Comparison of ENCODE assay signal across 20 cellular contexts in genomic region chr15:40759961-40760360, GRCh38. TPM values are rescaled to one million over a fixed set of nuclear protein-coding genes. Genes with fewer than 3 reads are reported as not detected.
DNase-seq lines count a peak whose midpoint lies in the region; ATAC-seq, FAIRE-seq and TF ChIP-seq lines count a peak whose summit lies in the region.
"Had no signal": no experiment of that assay in that cellular context is flagged by ENCODE, and none has a peak within 500 bp of the region (broad histone marks: within the 10 kb centered on the region; RNA-seq: fewer than 3 reads in every experiment).

No MANE protein-coding gene starts in this region.

- no peaks in the 10 kb centered on the region for H3K27me3 ChIP-seq in MM.1S (replicated peaks; ENCODE audit: insufficient read depth, low read length)
- H3K27me3 ChIP-seq in HepG2 (ENCODE audit: control insufficient read depth in 1 of 2, insufficient read depth in 2 of 2, low read length in 2 of 2) = no peaks in the 10 kb centered on the region
- H3K27me3 ChIP-seq in mammary epithelial cell (ENCODE audit: insufficient read depth, low read length) = no peaks in the 10 kb centered on the region
- no peaks in the 10 kb centered on the region for H3K27me3 ChIP-seq in aorta (ENCODE audit: control insufficient read depth in 1 of 2, insufficient read depth in 2 of 2, low read length in 1 of 2)

- FAIRE-seq in HepG2 (lab: Jason Lieb, UNC) = no peak
- FAIRE-seq: G401.6, GM12891, GM19239, HTR-8/SVneo had no signal

- H3K9me2 ChIP-seq in MM.1S (replicated peaks; ENCODE audit: insufficient read depth, low read length) = no peaks in the 10 kb centered on the region

- H4K20me1 ChIP-seq in MM.1S (ENCODE audit: insufficient read depth, low read length) = no peaks in the 10 kb centered on the region
- no peaks in the 10 kb centered on the region for H4K20me1 ChIP-seq in HepG2 (ENCODE audit: insufficient read depth, low read length)
- H4K20me1 ChIP-seq in mammary epithelial cell (ENCODE audit: insufficient read depth, low read length) = no peaks in the 10 kb centered on the region

- dilution Hi-C loops in mammary epithelial cell (cut with HindIII; ENCODE audit: low sequenced_read_pairs) = no loop called here

- ATAC-seq in HepG2 = no peak
- no peak for ATAC-seq in HG03521 (IDR thresholded peaks at IDR 0.05; ENCODE audit: unreplicated experiment)
- no peak for ATAC-seq in aorta (ENCODE audit: low FRiP score)

- BruUV-seq in HepG2 (replicated peaks; lab: Mats Ljungman, UMichigan) = no TSS peak
- BruUV-seq in mammary epithelial cell (replicated peaks; lab: Mats Ljungman, UMichigan) = no TSS peak

- peak overlapping the region; percentile 42; the same call in 1 of the 2 replicates for H3K4me2 ChIP-seq in MM.1S (ENCODE audit: low read depth, low read length)
- peak overlapping the region; percentile 55 for H3K4me2 ChIP-seq in HepG2 (ENCODE audit: low read depth, low read length)
- no peak overlapping the region for H3K4me2 ChIP-seq in mammary epithelial cell (ENCODE audit: insufficient read depth, low read depth, low read length)

- TF ChIP-seq CTCF in 22Rv1 (IDR thresholded peaks at IDR 0.05) (no peak), MM.1S (IDR thresholded peaks at IDR 0.05; ENCODE audit: low read length) (no peak), HepG2 (CRISPR knock-in tag; IDR thresholded peaks at IDR 0.05) (no peak), mammary epithelial cell (conservative IDR thresholded peaks at IDR 0.05 in 1 of 2, IDR thresholded peaks at IDR 0.05 in 1 of 2; ENCODE audit: extremely low read depth in 1 of 2, insufficient read depth in 1 of 2, low read depth in 1 of 2, low read length in 2 of 2) (no peak)

- H3K79me2 ChIP-seq in MM.1S (ENCODE audit: low read length) (peaks cover under 1% of the 10 kb centered on the region), HepG2 (ENCODE audit: insufficient read depth, low read length) (peaks cover 6% of the 10 kb centered on the region), mammary epithelial cell (ENCODE audit: insufficient read depth, low read length) (peaks cover 1% of the 10 kb centered on the region)

- H3F3A ChIP-seq in MM.1S (ENCODE audit: insufficient read depth, low read length) = peaks cover 11% of the 10 kb centered on the region

- no peak overlapping the region for H3K4me3 ChIP-seq in MM.1S (ENCODE audit: low read length)
- 0 out of 6 replicates have a peak overlapping the region, but pooled peaks of 1 of the 3 experiments have one; percentile 5 for H3K4me3 ChIP-seq in HepG2 (replicated peaks in 1 of 3; ENCODE audit: insufficient read depth in 1 of 3, low read depth in 2 of 3, low read length in 3 of 3)
- H3K4me3 ChIP-seq in mammary epithelial cell (replicated peaks in 1 of 3; ENCODE audit: insufficient read depth in 1 of 3, low read depth in 2 of 3, low read length in 3 of 3) = no peak overlapping the region
- no peak overlapping the region for H3K4me3 ChIP-seq in aorta (ENCODE audit: low read length in 2 of 2)
- H3K4me3 ChIP-seq: BLaER1 treated with 17β-estradiol and CSF1 and Interleukin-3, amounts not matched to agents 10 nM and 100 nM; GM23248 had no signal

- CTCF ChIA-PET in HepG2 (lab: Yijun Ruan, JAX; ENCODE audit: low intra/inter-chr PET ratio, low total read pairs) = no interaction called here
- CTCF ChIA-PET in mammary epithelial cell (lab: Charles Lee; ENCODE audit: low non-redundant PET) = no interaction called here

- WGBS in HepG2 (ENCODE audit: low lambda C conversion rate) = 96% methylated on average over 5 of the region's 5 CpGs
- WGBS in mammary epithelial cell (ENCODE audit: low coverage, missing lambda C conversion rate) = 96% methylated on average over 4 of the region's 5 CpGs
- 94 to 95% methylated on average over 5 of the region's 5 CpGs for WGBS in aorta, 2 donors

- H3K36me3 ChIP-seq in MM.1S (replicated peaks; ENCODE audit: insufficient read depth, low read length) (no peaks in the 10 kb centered on the region), HepG2 (replicated peaks in 1 of 2; ENCODE audit: control insufficient read depth in 1 of 2, insufficient read depth in 2 of 2, low read length in 2 of 2) (no peaks in the 10 kb centered on the region), mammary epithelial cell (ENCODE audit: insufficient read depth, low read length) (no peaks in the 10 kb centered on the region), aorta (ENCODE audit: control insufficient read depth in 1 of 2, insufficient read depth in 2 of 2, low read length in 1 of 2) (no peaks in the 10 kb centered on the region)
- H3K36me3 ChIP-seq: BLaER1 treated with 17β-estradiol and CSF1 and Interleukin-3, amounts not matched to agents 10 nM and 100 nM had no signal

- H3K27ac ChIP-seq in 22Rv1 (peak overlapping the region; percentile 18; the same call in 1 of the 2 replicates), MM.1S (ENCODE audit: low read length) (peak overlapping the region; percentile 6; the same call in 1 of the 2 replicates), HepG2 (ENCODE audit: extremely low read length, insufficient read depth, low read length) (peak overlapping the region; percentile 67), mammary epithelial cell (ENCODE audit: insufficient read depth, low read depth, low read length) (no peak overlapping the region), aorta (ENCODE audit: low read depth in 1 of 2, low read length in 2 of 2) (no peak overlapping the region)
- H3K27ac ChIP-seq: BLaER1 treated with 17β-estradiol and CSF1 and Interleukin-3, amounts not matched to agents 10 nM and 100 nM; GM23248 had no signal

- TF ChIP-seq POLR2A in HepG2 (IDR thresholded peaks at IDR 0.05; ENCODE audit: insufficient read depth in 1 of 2, low read depth in 2 of 2, low read length in 2 of 2) = no peak

- H3K4me1 ChIP-seq in MM.1S (ENCODE audit: low read length) = peaks cover 11% of the 10 kb centered on the region
- peaks cover 62% of the 10 kb centered on the region for H3K4me1 ChIP-seq in HepG2 (ENCODE audit: insufficient read depth, low read length)
- peaks cover 26% of the 10 kb centered on the region for H3K4me1 ChIP-seq in mammary epithelial cell (ENCODE audit: insufficient read depth, low read length)
- H3K4me1 ChIP-seq in aorta (ENCODE audit: control insufficient read depth in 1 of 2, insufficient read depth in 2 of 2, low read length in 2 of 2) = no peaks in the 10 kb centered on the region

- TF ChIP-seq EP300 in HepG2 (IDR thresholded peaks at IDR 0.05; ENCODE audit: low read depth in 2 of 2, low read length in 2 of 2) = no peak
- no peak for TF ChIP-seq EP300 in HepG2 (CRISPR knock-in tag; IDR thresholded peaks at IDR 0.05; ENCODE audit: borderline replicate concordance)

- H3K9ac ChIP-seq in MM.1S (ENCODE audit: low read length) (no peak overlapping the region; the same call in 1 of the 2 replicates), HepG2 (ENCODE audit: insufficient read depth, low read depth, low read length) (no peak overlapping the region; the same call in 1 of the 2 replicates), mammary epithelial cell (ENCODE audit: insufficient read depth, low read length) (no peak overlapping the region)
- H3K9ac ChIP-seq: BLaER1 treated with 17β-estradiol and CSF1 and Interleukin-3, amounts not matched to agents 10 nM and 100 nM; GM23248 had no signal

- intact Hi-C loops in HepG2 (cut with micrococcal nuclease; ENCODE audit: unreplicated experiment) = loop anchor here (5.0 to 10.0 kb wide), 2 partner anchors 165 to 193 kb away; partner anchors contain the start of genes CCDC32, KNL1 and RPUSD2
- intact Hi-C loops in mammary epithelial cell (cut with micrococcal nuclease) = no loop called here
- intact Hi-C loops in aorta (cut with DNase I) = loop anchor here (5.0 to 10.0 kb wide), 4 partner anchors 47 to 195 kb away; partner anchors contain the start of genes DNAJC17 (in 2 of the 2), KNL1 (in 2 of the 2), ZFYVE19 (in 2 of the 2) and CCDC32 (in 1 of the 2)

- in situ Hi-C loops in HepG2 (cut with HindIII; ENCODE audit: extremely low pct_ligation_motif_present, low pct_unique_long_range_greater_than_20kb) (no loop called here), mammary epithelial cell (cut with MboI; ENCODE audit: low sequenced_read_pairs in 2 of 2) (no loop called here)

- H3K9me3 ChIP-seq in MM.1S (replicated peaks; ENCODE audit: insufficient read depth, low read length) = no peaks in the 10 kb centered on the region
- no peaks in the 10 kb centered on the region for H3K9me3 ChIP-seq in HepG2 (ENCODE audit: low read length)
- no peaks in the 10 kb centered on the region for H3K9me3 ChIP-seq in mammary epithelial cell (replicated peaks; ENCODE audit: insufficient read depth, low read length)
- H3K9me3 ChIP-seq in aorta (ENCODE audit: control insufficient read depth, low read length) = no peaks in the 10 kb centered on the region
- H3K9me3 ChIP-seq: BLaER1 treated with 17β-estradiol and CSF1 and Interleukin-3, amounts not matched to agents 10 nM and 100 nM had no signal

- H2AFZ ChIP-seq in MM.1S (ENCODE audit: low read length) (no peak overlapping the region; the same call in 1 of the 2 replicates), HepG2 (ENCODE audit: low read length) (peak overlapping the region; percentile 45), mammary epithelial cell (ENCODE audit: low read depth, low read length) (no peak overlapping the region)
- H2AFZ ChIP-seq: GM23248 had no signal

- TF ChIP-seq RAD21 in HepG2 (CRISPR knock-in tag; IDR thresholded peaks at IDR 0.05) = no peak

- POLR2A ChIA-PET in HepG2 (lab: Yijun Ruan, JAX) = interaction anchor here (0.6 kb wide), 1 partner anchor 63 kb away, joined by 3 read pairs; no protein-coding TSS in a partner anchor

- DNase-seq in MM.1S = no peak
- peak; percentile 68 for DNase-seq in RPMI8226
- no peak for DNase-seq in HepG2 (ENCODE audit: low spot score)
- DNase-seq in putamen (ENCODE audit: low spot score) = no peak
- no peak for DNase-seq in mammary epithelial cell
- DNase-seq in aorta = no peak
- DNase-seq: CD8-positive, alpha-beta memory T cell; COR-L47; DMS 273 treated with DMSO at 0.1 percent for 48 hours; DMS53; DND-41; GM23248; HCEC 1CT had no signal

RNA-seq across cellular contexts. Expression of gene GCHFR, which starts 3.9 kb away (rescaled TPM):
- total RNA-seq in HepG2 (2016; rRNA removed; fragmentation: Illumina TruSeq; extraction: Trizol) = 92.4 and 93.1 TPM in 2 replicates
- total RNA-seq in HepG2 (2016; cell fraction: cytosol; rRNA removed; fragmentation: Illumina TruSeq; extraction: Trizol; ENCODE audit: low read depth) = 106 and 198 TPM in 2 replicates
- total RNA-seq in HepG2 (2016; cell fraction: insoluble cytoplasmic fraction; rRNA removed; fragmentation: Illumina TruSeq; extraction: Trizol) = 92.8 and 98.5 TPM in 2 replicates
- 116 and 181 TPM in 2 replicates for total RNA-seq in HepG2 (2016; cell fraction: membrane; rRNA removed; fragmentation: Illumina TruSeq; extraction: Trizol)
- 33.3 and 38.5 TPM in 2 replicates for total RNA-seq in HepG2 (2016; cell fraction: nucleus; rRNA removed; fragmentation: Illumina TruSeq; extraction: Trizol)
- polyA plus RNA-seq in HepG2 (2011; rRNA removed) = 51.5 and 55.8 TPM in 2 replicates
- 71.1 and 107 TPM in 2 replicates for polyA plus RNA-seq in HepG2 (2011; cell fraction: cytosol; rRNA removed)
- 36.7 and 39.2 TPM in 2 replicates for polyA plus RNA-seq in HepG2 (2011; cell fraction: nucleus; rRNA removed)
- polyA plus RNA-seq in HepG2 (2012) = 23.3 and 24.8 TPM in 2 replicates
- 113 and 197 TPM in 2 replicates for polyA plus RNA-seq in HepG2 (2016; cell fraction: cytosol; fragmentation: Illumina TruSeq; extraction: Trizol; ENCODE audit: low read depth)
- 83.4 and 86.6 TPM in 2 replicates for polyA plus RNA-seq in HepG2 (2016; cell fraction: insoluble cytoplasmic fraction; fragmentation: Illumina TruSeq; extraction: Trizol; ENCODE audit: low read depth)
- polyA plus RNA-seq in HepG2 (2016; cell fraction: membrane; fragmentation: Illumina TruSeq; extraction: Trizol; ENCODE audit: low read depth) = 98.6 and 148 TPM in 2 replicates
- polyA plus RNA-seq in HepG2 (2016; cell fraction: nucleus; fragmentation: Illumina TruSeq; extraction: Trizol; ENCODE audit: insufficient read depth, low read depth) = 46.0 and 55.2 TPM in 2 replicates
- polyA minus RNA-seq in HepG2 (2011; rRNA and poly(A)+ RNA removed; ENCODE audit: low replicate concordance) = 37.3 and 70.3 TPM in 2 replicates
- 16.0 and 18.6 TPM in 2 replicates for polyA minus RNA-seq in HepG2 (2011; cell fraction: cytosol; rRNA and poly(A)+ RNA removed)
- polyA minus RNA-seq in HepG2 (2011; cell fraction: nucleus; rRNA and poly(A)+ RNA removed) = 13.9 and 15.3 TPM in 2 replicates
- 1 to 10 TPM; 1.0 to 1.2 TPM for total RNA-seq in mammary epithelial cell
- 1.3 TPM for polyA plus RNA-seq in mammary epithelial cell
- not detected for polyA minus RNA-seq in mammary epithelial cell
- total RNA-seq in aorta = 1 to 10 TPM; 4.5 to 7.7 TPM
- polyA plus RNA-seq in aorta = 10 to 100 TPM; 21.0 to 48.2 TPM

RNA-seq across cellular contexts. Expression of gene RMDN3, which starts 4.9 kb away (rescaled TPM):
- total RNA-seq in HepG2 (2016; rRNA removed; fragmentation: Illumina TruSeq; extraction: Trizol) (10.5 and 19.5 TPM in 2 replicates), mammary epithelial cell (10 to 100 TPM; 18.2 to 34.5 TPM), aorta (10 to 100 TPM; 21.1 to 29.1 TPM)
- 18.0 and 20.7 TPM in 2 replicates for total RNA-seq in HepG2 (2016; cell fraction: cytosol; rRNA removed; fragmentation: Illumina TruSeq; extraction: Trizol; ENCODE audit: low read depth)
- 7.9 and 18.6 TPM in 2 replicates for total RNA-seq in HepG2 (2016; cell fraction: insoluble cytoplasmic fraction; rRNA removed; fragmentation: Illumina TruSeq; extraction: Trizol)
- total RNA-seq in HepG2 (2016; cell fraction: membrane; rRNA removed; fragmentation: Illumina TruSeq; extraction: Trizol) = 10.4 and 11.1 TPM in 2 replicates
- 22.7 and 25.4 TPM in 2 replicates for total RNA-seq in HepG2 (2016; cell fraction: nucleus; rRNA removed; fragmentation: Illumina TruSeq; extraction: Trizol)
- polyA plus RNA-seq in HepG2 (2011; rRNA removed) (16.8 and 18.2 TPM in 2 replicates), mammary epithelial cell (18.9 TPM), aorta (10 to 100 TPM; 27.3 to 29.2 TPM)
- polyA plus RNA-seq in HepG2 (2011; cell fraction: cytosol; rRNA removed) = 17.5 and 19.5 TPM in 2 replicates
- 16.1 and 22.7 TPM in 2 replicates for polyA plus RNA-seq in HepG2 (2011; cell fraction: nucleus; rRNA removed)
- 19.5 and 21.1 TPM in 2 replicates for polyA plus RNA-seq in HepG2 (2012)
- 5.8 and 6.1 TPM in 2 replicates for polyA plus RNA-seq in HepG2 (2016; cell fraction: cytosol; fragmentation: Illumina TruSeq; extraction: Trizol; ENCODE audit: low read depth)
- 15.7 and 17.8 TPM in 2 replicates for polyA plus RNA-seq in HepG2 (2016; cell fraction: insoluble cytoplasmic fraction; fragmentation: Illumina TruSeq; extraction: Trizol; ENCODE audit: low read depth)
- polyA plus RNA-seq in HepG2 (2016; cell fraction: membrane; fragmentation: Illumina TruSeq; extraction: Trizol; ENCODE audit: low read depth) = 11.2 and 11.3 TPM in 2 replicates
- polyA plus RNA-seq in HepG2 (2016; cell fraction: nucleus; fragmentation: Illumina TruSeq; extraction: Trizol; ENCODE audit: insufficient read depth, low read depth) = 60.2 and 62.0 TPM in 2 replicates
- 12.7 and 29.0 TPM in 2 replicates for polyA minus RNA-seq in HepG2 (2011; rRNA and poly(A)+ RNA removed; ENCODE audit: low replicate concordance)
- polyA minus RNA-seq in HepG2 (2011; cell fraction: cytosol; rRNA and poly(A)+ RNA removed) = 12.9 and 13.8 TPM in 2 replicates
- polyA minus RNA-seq in HepG2 (2011; cell fraction: nucleus; rRNA and poly(A)+ RNA removed) = 10.2 and 11.7 TPM in 2 replicates
- 12.1 TPM for polyA minus RNA-seq in mammary epithelial cell

RNA-seq across cellular contexts. Expression of gene C15orf62, which starts 9.8 kb away (rescaled TPM):
- total RNA-seq in HepG2 (2016; rRNA removed; fragmentation: Illumina TruSeq; extraction: Trizol) (0.34 and 0.51 TPM in 2 replicates), mammary epithelial cell (under 1 TPM in 1 of 2 donors, not detected in 1; 0.21 TPM), aorta (under 1 TPM; 0.19 to 0.87 TPM)
- total RNA-seq in HepG2 (2016; cell fraction: cytosol; rRNA removed; fragmentation: Illumina TruSeq; extraction: Trizol; ENCODE audit: low read depth) = not detected in 2 replicates
- 0.24 and 0.67 TPM in 2 replicates for total RNA-seq in HepG2 (2016; cell fraction: insoluble cytoplasmic fraction; rRNA removed; fragmentation: Illumina TruSeq; extraction: Trizol)
- total RNA-seq in HepG2 (2016; cell fraction: membrane; rRNA removed; fragmentation: Illumina TruSeq; extraction: Trizol) = 0.12 and 0.14 TPM in 2 replicates
- total RNA-seq in HepG2 (2016; cell fraction: nucleus; rRNA removed; fragmentation: Illumina TruSeq; extraction: Trizol) = 0.97 and 1.1 TPM in 2 replicates
- polyA plus RNA-seq in HepG2 (2011; rRNA removed) (1.0 and 1.1 TPM in 2 replicates), mammary epithelial cell (0.05 TPM), aorta (under 1 TPM in 1 of 2 donors, not detected in 1; 0.97 TPM)
- 0.38 and 0.59 TPM in 2 replicates for polyA plus RNA-seq in HepG2 (2011; cell fraction: cytosol; rRNA removed)
- 2.6 and 3.2 TPM in 2 replicates for polyA plus RNA-seq in HepG2 (2011; cell fraction: nucleus; rRNA removed)
- 1.3 and 1.5 TPM in 2 replicates for polyA plus RNA-seq in HepG2 (2012)
- polyA plus RNA-seq in HepG2 (2016; cell fraction: cytosol; fragmentation: Illumina TruSeq; extraction: Trizol; ENCODE audit: low read depth) = not detected in 2 replicates
- 0.23 and 0.52 TPM in 2 replicates for polyA plus RNA-seq in HepG2 (2016; cell fraction: insoluble cytoplasmic fraction; fragmentation: Illumina TruSeq; extraction: Trizol; ENCODE audit: low read depth)
- polyA plus RNA-seq in HepG2 (2016; cell fraction: membrane; fragmentation: Illumina TruSeq; extraction: Trizol; ENCODE audit: low read depth) = 0.17 and 0.19 TPM in 2 replicates
- 1.7 and 2.1 TPM in 2 replicates for polyA plus RNA-seq in HepG2 (2016; cell fraction: nucleus; fragmentation: Illumina TruSeq; extraction: Trizol; ENCODE audit: insufficient read depth, low read depth)
- polyA minus RNA-seq in HepG2 (2011; rRNA and poly(A)+ RNA removed; ENCODE audit: low replicate concordance) = 1.5 and 2.1 TPM in 2 replicates
- 0.26 and 0.30 TPM in 2 replicates for polyA minus RNA-seq in HepG2 (2011; cell fraction: cytosol; rRNA and poly(A)+ RNA removed)
- 2.8 and 3.6 TPM in 2 replicates for polyA minus RNA-seq in HepG2 (2011; cell fraction: nucleus; rRNA and poly(A)+ RNA removed)
- polyA minus RNA-seq in mammary epithelial cell = not detected
- total RNA-seq: GM23248 had no signal

RNA-seq across cellular contexts. Expression of gene ZFYVE19, which starts 46.9 kb away (rescaled TPM):
- total RNA-seq in HepG2 (2016; rRNA removed; fragmentation: Illumina TruSeq; extraction: Trizol) = 19.2 and 23.3 TPM in 2 replicates
- 8.3 and 9.4 TPM in 2 replicates for total RNA-seq in HepG2 (2016; cell fraction: cytosol; rRNA removed; fragmentation: Illumina TruSeq; extraction: Trizol; ENCODE audit: low read depth)
- total RNA-seq in HepG2 (2016; cell fraction: insoluble cytoplasmic fraction; rRNA removed; fragmentation: Illumina TruSeq; extraction: Trizol) = 18.8 and 22.2 TPM in 2 replicates
- total RNA-seq in HepG2 (2016; cell fraction: membrane; rRNA removed; fragmentation: Illumina TruSeq; extraction: Trizol) = 14.4 and 14.9 TPM in 2 replicates
- total RNA-seq in HepG2 (2016; cell fraction: nucleus; rRNA removed; fragmentation: Illumina TruSeq; extraction: Trizol) = 20.2 and 21.1 TPM in 2 replicates
- polyA plus RNA-seq in HepG2 (2011; rRNA removed) = 44.0 and 55.3 TPM in 2 replicates
- polyA plus RNA-seq in HepG2 (2011; cell fraction: cytosol; rRNA removed) = 40.1 and 40.5 TPM in 2 replicates
- 167 and 208 TPM in 2 replicates for polyA plus RNA-seq in HepG2 (2011; cell fraction: nucleus; rRNA removed)
- polyA plus RNA-seq in HepG2 (2012) = 19.2 and 22.5 TPM in 2 replicates
- polyA plus RNA-seq in HepG2 (2016; cell fraction: cytosol; fragmentation: Illumina TruSeq; extraction: Trizol; ENCODE audit: low read depth) = 6.8 and 9.0 TPM in 2 replicates
- polyA plus RNA-seq in HepG2 (2016; cell fraction: insoluble cytoplasmic fraction; fragmentation: Illumina TruSeq; extraction: Trizol; ENCODE audit: low read depth) = 21.3 TPM in 2 replicates
- 11.2 and 14.4 TPM in 2 replicates for polyA plus RNA-seq in HepG2 (2016; cell fraction: membrane; fragmentation: Illumina TruSeq; extraction: Trizol; ENCODE audit: low read depth)
- 60.8 and 65.3 TPM in 2 replicates for polyA plus RNA-seq in HepG2 (2016; cell fraction: nucleus; fragmentation: Illumina TruSeq; extraction: Trizol; ENCODE audit: insufficient read depth, low read depth)
- 25.9 and 65.3 TPM in 2 replicates for polyA minus RNA-seq in HepG2 (2011; rRNA and poly(A)+ RNA removed; ENCODE audit: low replicate concordance)
- 7.5 and 9.9 TPM in 2 replicates for polyA minus RNA-seq in HepG2 (2011; cell fraction: cytosol; rRNA and poly(A)+ RNA removed)
- 24.6 and 30.2 TPM in 2 replicates for polyA minus RNA-seq in HepG2 (2011; cell fraction: nucleus; rRNA and poly(A)+ RNA removed)
- total RNA-seq in mammary epithelial cell = 10 to 100 TPM; 20.2 to 21.2 TPM
- 36.6 TPM for polyA plus RNA-seq in mammary epithelial cell
- 40.3 TPM for polyA minus RNA-seq in mammary epithelial cell
- 10 to 100 TPM in 1 of 2 donors, 1 to 10 TPM in 1; 9.3 to 17.4 TPM for total RNA-seq in aorta
- polyA plus RNA-seq in aorta = 10 to 100 TPM; 14.5 to 48.0 TPM

RNA-seq across cellular contexts. Expression of gene DNAJC17, which starts 47.3 kb away (rescaled TPM):
- 26.5 and 30.2 TPM in 2 replicates for total RNA-seq in HepG2 (2016; rRNA removed; fragmentation: Illumina TruSeq; extraction: Trizol)
- total RNA-seq in HepG2 (2016; cell fraction: cytosol; rRNA removed; fragmentation: Illumina TruSeq; extraction: Trizol; ENCODE audit: low read depth) = 6.4 and 7.8 TPM in 2 replicates
- total RNA-seq in HepG2 (2016; cell fraction: insoluble cytoplasmic fraction; rRNA removed; fragmentation: Illumina TruSeq; extraction: Trizol) = 30.1 and 30.4 TPM in 2 replicates
- total RNA-seq in HepG2 (2016; cell fraction: membrane; rRNA removed; fragmentation: Illumina TruSeq; extraction: Trizol) = 7.4 and 8.6 TPM in 2 replicates
- 17.9 and 19.3 TPM in 2 replicates for total RNA-seq in HepG2 (2016; cell fraction: nucleus; rRNA removed; fragmentation: Illumina TruSeq; extraction: Trizol)
- 22.2 and 23.0 TPM in 2 replicates for polyA plus RNA-seq in HepG2 (2011; rRNA removed)
- 25.4 and 31.1 TPM in 2 replicates for polyA plus RNA-seq in HepG2 (2011; cell fraction: cytosol; rRNA removed)
- 71.0 and 88.9 TPM in 2 replicates for polyA plus RNA-seq in HepG2 (2011; cell fraction: nucleus; rRNA removed)
- polyA plus RNA-seq in HepG2 (2012) = 15.6 and 17.8 TPM in 2 replicates
- polyA plus RNA-seq in HepG2 (2016; cell fraction: cytosol; fragmentation: Illumina TruSeq; extraction: Trizol; ENCODE audit: low read depth) = 4.4 TPM in 2 replicates
- polyA plus RNA-seq in HepG2 (2016; cell fraction: insoluble cytoplasmic fraction; fragmentation: Illumina TruSeq; extraction: Trizol; ENCODE audit: low read depth) = 27.5 and 28.1 TPM in 2 replicates
- polyA plus RNA-seq in HepG2 (2016; cell fraction: membrane; fragmentation: Illumina TruSeq; extraction: Trizol; ENCODE audit: low read depth) = 3.8 and 5.1 TPM in 2 replicates
- polyA plus RNA-seq in HepG2 (2016; cell fraction: nucleus; fragmentation: Illumina TruSeq; extraction: Trizol; ENCODE audit: insufficient read depth, low read depth) = 36.5 and 39.9 TPM in 2 replicates
- 9.9 and 24.8 TPM in 2 replicates for polyA minus RNA-seq in HepG2 (2011; rRNA and poly(A)+ RNA removed; ENCODE audit: low replicate concordance)
- polyA minus RNA-seq in HepG2 (2011; cell fraction: cytosol; rRNA and poly(A)+ RNA removed) = 5.3 and 10.7 TPM in 2 replicates
- polyA minus RNA-seq in HepG2 (2011; cell fraction: nucleus; rRNA and poly(A)+ RNA removed) = 27.2 and 33.7 TPM in 2 replicates
- 10 to 100 TPM; 12.0 to 40.9 TPM for total RNA-seq in mammary epithelial cell
- 48.4 TPM for polyA plus RNA-seq in mammary epithelial cell
- polyA minus RNA-seq in mammary epithelial cell = 31.5 TPM
- total RNA-seq in aorta = 10 to 100 TPM; 29.4 to 34.7 TPM
- polyA plus RNA-seq in aorta = 10 to 100 TPM; 20.5 to 75.9 TPM

Comparison
In these comparisons a context has a peak if more than half of its experiments do, and no peak if none do; other contexts are left out.
1. H3K27ac ChIP-seq: peak in 22Rv1 (single experiment), MM.1S (single experiment) and HepG2 (single experiment); none in mammary epithelial cell (single experiment) and aorta (0 of 2).